In the genomic region with DNA sequence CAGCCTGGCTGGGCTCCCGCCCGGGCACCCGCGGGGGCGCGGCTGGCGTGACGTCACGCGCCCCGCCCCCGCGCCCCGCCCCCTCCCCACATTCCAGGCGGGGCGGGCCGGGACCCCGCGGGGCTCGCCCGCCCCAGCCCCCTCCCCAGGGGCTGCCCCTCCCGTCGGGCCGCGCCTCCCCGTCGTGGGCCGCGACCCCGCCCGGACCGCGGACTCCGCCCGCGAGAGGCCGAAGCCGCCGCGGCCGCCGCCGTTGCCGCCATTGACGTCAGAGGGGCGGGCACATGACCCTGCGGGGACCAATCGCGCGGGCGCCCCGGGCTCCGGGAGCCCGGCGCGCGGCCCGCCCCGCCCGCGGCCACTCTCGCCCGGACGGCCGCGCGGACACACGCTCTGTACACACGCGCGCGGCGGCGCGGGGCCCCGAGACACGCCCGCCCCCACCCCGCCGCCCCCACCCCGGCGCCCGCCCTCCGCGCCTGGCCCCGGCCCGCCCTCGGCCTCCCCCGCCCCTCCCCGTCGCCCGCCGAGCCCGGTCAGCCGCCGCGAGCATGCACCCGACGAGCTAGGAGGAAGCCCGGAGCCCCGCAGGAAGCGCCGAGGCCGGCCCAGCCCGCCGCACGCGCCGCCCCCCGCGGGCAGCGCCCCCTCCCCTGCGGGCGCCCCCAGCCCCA, we compare ENCODE assay signal across 8 cellular contexts. TPM values are rescaled to one million over a fixed set of nuclear protein-coding genes. Genes with fewer than 3 reads are reported as not detected.
DNase-seq lines count a peak whose midpoint lies in the region; ATAC-seq and TF ChIP-seq lines count a peak whose summit lies in the region.

A gene (plus strand): TSS at position 361 of the 674 bp plus-strand sequence.

- H2AK5ac ChIP-seq in trophoblast cell (ENCODE audit: low read length) = peak within 1 kb of the TSS; percentile 78

- peak within 1 kb of the TSS; percentile 87 to 97 (median 89) for H3K4me3 Mint-ChIP-seq in T-cell

- H4K91ac ChIP-seq in trophoblast cell (ENCODE audit: low read depth, low read length) = peak within 1 kb of the TSS; percentile 91

- H3K4me2 ChIP-seq in KMS-11 = peak within 1 kb of the TSS; percentile 70
- peak within 1 kb of the TSS; percentile 80 for H3K4me2 ChIP-seq in trophoblast cell (ENCODE audit: low read length)

- peak within 1 kb of the TSS; percentile 84 to 90 for H3K27ac Mint-ChIP-seq in T-cell

- H2AFZ ChIP-seq in KMS-11 (ENCODE audit: low read depth) (peak within 1 kb of the TSS; percentile 39; the same call in 1 of the 2 replicates), trophoblast cell (ENCODE audit: insufficient read depth, low read length, poor library complexity) (peak within 1 kb of the TSS; percentile 87)

- peak within 1 kb of the TSS; percentile 98 for H3K14ac ChIP-seq in trophoblast cell (ENCODE audit: low read length)

- H3K27me3 ChIP-seq in KMS-11 (ENCODE audit: insufficient read depth, low read depth) (no peaks in the 10 kb centered on the region), adipocyte (replicated peaks; ENCODE audit: control insufficient read depth, insufficient read depth, low read length) (no peaks in the 10 kb centered on the region), cardiac muscle cell (peaks cover 3% of the 10 kb centered on the region), trophoblast cell (ENCODE audit: insufficient read depth, low read length) (no peaks in the 10 kb centered on the region), tibial nerve (no peaks in the 10 kb centered on the region)

- peaks cover 20% of the 10 kb centered on the region for H3K79me1 ChIP-seq in trophoblast cell (ENCODE audit: low read length)

- no peak within 1 kb of the TSS for H3K23ac ChIP-seq in trophoblast cell (ENCODE audit: low read length)

- H3K79me2 ChIP-seq in KMS-11 (ENCODE audit: insufficient read depth, low read depth) = peaks cover 45% of the 10 kb centered on the region
- peaks cover 41% of the 10 kb centered on the region for H3K79me2 ChIP-seq in trophoblast cell (ENCODE audit: control insufficient read depth, insufficient read depth, low read length, poor library complexity)

- H4K20me1 ChIP-seq in KMS-11 (ENCODE audit: insufficient read depth) = peaks cover 16% of the 10 kb centered on the region

- H3K27ac ChIP-seq in KMS-11 (peak within 1 kb of the TSS; percentile 44), cardiac muscle cell (peak within 1 kb of the TSS; percentile 66), trophoblast cell (ENCODE audit: low read depth, low read length) (peak within 1 kb of the TSS; percentile 66), tibial nerve (peak within 1 kb of the TSS; percentile 86 to 95 (median 89))

- peak within 1 kb of the TSS; percentile 26 for H3K4me3 ChIP-seq in KMS-11 (IDR thresholded peaks at IDR 0.05; ENCODE audit: insufficient read depth, low read depth, low read length)
- H3K4me3 ChIP-seq in adipocyte (ENCODE audit: low read length) = peak within 1 kb of the TSS; percentile 97
- peak within 1 kb of the TSS; percentile 92 for H3K4me3 ChIP-seq in cardiac muscle cell
- peak within 1 kb of the TSS; percentile 90 for H3K4me3 ChIP-seq in trophoblast cell (ENCODE audit: low read depth, low read length)
- peak within 1 kb of the TSS; percentile 71 to 78 (median 74) for H3K4me3 ChIP-seq in tibial nerve

- DNase-seq in ELF-1 (ENCODE audit: low read depth, low spot score) (peak; percentile 51), T-cell (peak; percentile 50 to 82 (median 71)), adipocyte (ENCODE audit: low read depth) (peak; percentile 95), cardiac muscle cell (ENCODE audit: low read depth in 1 of 2, low spot score in 1 of 2) (peak; percentile 88 to 92), trophoblast cell (peak; percentile 72 to 92), tibial nerve (ENCODE audit: low spot score in 2 of 2) (peak; percentile 57 to 70)

- peak within 1 kb of the TSS; percentile 73 for H3K9ac ChIP-seq in KMS-11
- H3K9ac ChIP-seq in adipocyte (ENCODE audit: low read length) = peak within 1 kb of the TSS; percentile 94
- peak within 1 kb of the TSS; percentile 95 for H3K9ac ChIP-seq in trophoblast cell (ENCODE audit: low read length)

- peak within 1 kb of the TSS; percentile 90 for H4K8ac ChIP-seq in trophoblast cell (ENCODE audit: low read depth, low read length)

- TF ChIP-seq CTCF in KMS-11 (conservative IDR thresholded peaks at IDR 0.05; ENCODE audit: low read depth, low read length) (no peak), cardiac muscle cell (IDR thresholded peaks at IDR 0.05; ENCODE audit: low read depth, low read length) (no peak), tibial nerve (IDR thresholded peaks at IDR 0.05) (no peak)

- peak in 1 of 2 donors; percentile 36 for TF ChIP-seq POLR2A in tibial nerve (IDR thresholded peaks at IDR 0.05)

- H3K18ac ChIP-seq in trophoblast cell (ENCODE audit: low read length) = peak within 1 kb of the TSS; percentile 97

- H4K12ac ChIP-seq in trophoblast cell (ENCODE audit: low read depth, low read length) = peak within 1 kb of the TSS; percentile 79

- TF ChIP-seq EP300 in tibial nerve (IDR thresholded peaks at IDR 0.05) = no peak

- POLR2A ChIA-PET in T-cell (lab: Charles Lee) = interaction anchor here in 1 of 2 donors (2.0 kb wide), 1 partner anchor 80 kb away, joined by 11 read pairs; no protein-coding TSS in a partner anchor

- no peaks in the 10 kb centered on the region for H3K9me3 Mint-ChIP-seq in T-cell

- H3K9me3 ChIP-seq in adipocyte (ENCODE audit: control insufficient read depth, low read length) = no peaks in the 10 kb centered on the region
- no peaks in the 10 kb centered on the region for H3K9me3 ChIP-seq in cardiac muscle cell (ENCODE audit: low read depth)
- no peaks in the 10 kb centered on the region for H3K9me3 ChIP-seq in trophoblast cell (ENCODE audit: insufficient read depth, low read depth, low read length)
- H3K9me3 ChIP-seq in tibial nerve = no peaks in the 10 kb centered on the region

- H2BK5ac ChIP-seq in trophoblast cell (ENCODE audit: low read depth, low read length, poor library complexity) = peak within 1 kb of the TSS; percentile 76

- no peaks in the 10 kb centered on the region for H3K36me3 ChIP-seq in KMS-11 (ENCODE audit: insufficient read depth)
- no peaks in the 10 kb centered on the region for H3K36me3 ChIP-seq in adipocyte (ENCODE audit: control insufficient read depth, insufficient read depth, low read length, severe bottlenecking)
- no peaks in the 10 kb centered on the region for H3K36me3 ChIP-seq in cardiac muscle cell
- H3K36me3 ChIP-seq in trophoblast cell (ENCODE audit: control insufficient read depth in 1 of 2, insufficient read depth in 2 of 2, low read length in 2 of 2) = peaks cover 4 to 7% of the 10 kb centered on the region in 2 experiments
- no peaks in the 10 kb centered on the region for H3K36me3 ChIP-seq in tibial nerve

- no peaks in the 10 kb centered on the region for H3K27me3 Mint-ChIP-seq in T-cell

- peak; percentile 76 for ATAC-seq in GM21619 (IDR thresholded peaks at IDR 0.05; ENCODE audit: unreplicated experiment)
- peak; percentile 72 to 80 (median 74) for ATAC-seq in T-cell (replicated peaks in 1 of 4)

- peaks cover 48% of the 10 kb centered on the region for H3K4me1 ChIP-seq in KMS-11 (ENCODE audit: low read depth, poor library complexity, severe bottlenecking)
- peaks cover 32% of the 10 kb centered on the region for H3K4me1 ChIP-seq in adipocyte (ENCODE audit: control insufficient read depth, insufficient read depth, low read length)
- peaks cover 19% of the 10 kb centered on the region for H3K4me1 ChIP-seq in cardiac muscle cell (ENCODE audit: low read depth)
- peaks cover 19 to 37% of the 10 kb centered on the region in 2 experiments for H3K4me1 ChIP-seq in trophoblast cell (ENCODE audit: control insufficient read depth in 1 of 2, insufficient read depth in 2 of 2, low read length in 2 of 2)
- H3K4me1 ChIP-seq in tibial nerve = peaks cover 0 to 43% (median 22%) of the 10 kb centered on the region in 4 donors

- WGBS in trophoblast cell (ENCODE audit: extremely low coverage, insufficient coverage, insufficient read length) = no CpG with 5 or more reads among the region's 114 CpGs
- no CpG with 5 or more reads among the region's 114 CpGs for WGBS in tibial nerve, 2 donors

- peak within 1 kb of the TSS; percentile 96 for H2BK120ac ChIP-seq in trophoblast cell (ENCODE audit: insufficient read depth, low read length, poor library complexity)

- H2BK12ac ChIP-seq in trophoblast cell (ENCODE audit: low read length) = peak within 1 kb of the TSS; percentile 98

- H3K4ac ChIP-seq in trophoblast cell (ENCODE audit: low read depth, low read length) = peak within 1 kb of the TSS; percentile 100

- H3K4me1 Mint-ChIP-seq in T-cell = peaks cover 38 to 50% (median 47%) of the 10 kb centered on the region in 3 donors

- CTCF ChIA-PET in T-cell (lab: Charles Lee) = interaction anchor here in 1 of 2 donors (0.6 kb wide), 1 partner anchor 79 kb away, joined by 3 read pairs; no protein-coding TSS in a partner anchor

- no peaks in the 10 kb centered on the region for H3K36me3 Mint-ChIP-seq in T-cell

RNA-seq across cellular contexts. Expression of the gene that starts here (rescaled TPM):
- total RNA-seq in T-cell = 10 to 100 TPM; 39.8 to 55.9 (median 42.6) TPM
- total RNA-seq in cardiac muscle cell = 16.6 and 22.2 TPM in 2 replicates
- 1.6 and 1.8 TPM in 2 replicates for polyA plus RNA-seq in cardiac muscle cell
- polyA plus RNA-seq in trophoblast cell (2013) = 78.7 and 79.2 TPM in 2 replicates
- 10 to 100 TPM; 28.2 to 48.8 (median 31.8) TPM for total RNA-seq in tibial nerve

Comparison
In these comparisons a context has a peak if more than half of its experiments do, and no peak if none do; other contexts are left out.
1. Peak in every context shown above with its lines: DNase-seq, ATAC-seq, H3K4me3 ChIP-seq and H3K27ac ChIP-seq.
2. H3K4me3 ChIP-seq: peak in every context shown above with its lines; median percentile 97 in adipocyte; 92 in cardiac muscle cell; 90 in trophoblast cell; 74 in tibial nerve; 26 in KMS-11.